ENCODE assay signal across 4 cellular contexts in the genomic region with DNA sequence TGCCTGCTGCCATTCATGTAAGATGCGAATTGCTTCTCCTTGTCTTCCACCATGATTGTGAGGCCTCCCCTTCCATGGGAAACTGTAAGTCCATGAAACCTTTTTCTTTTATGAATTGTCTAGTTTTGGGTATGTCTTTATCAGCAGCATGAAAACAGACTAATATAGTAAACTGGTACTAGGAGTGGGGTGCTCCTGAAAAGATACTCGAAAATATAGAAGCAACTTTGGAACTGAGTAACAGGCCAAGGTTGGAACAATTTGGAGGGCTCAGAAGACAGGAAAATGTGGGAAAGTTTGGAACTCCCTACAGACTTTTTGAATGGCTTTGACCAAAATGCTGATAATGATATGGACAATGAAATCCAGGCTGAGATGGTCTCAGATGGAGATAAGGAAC. TPM values are rescaled to one million over a fixed set of nuclear protein-coding genes. Genes with fewer than 3 reads are reported as not detected.
"Had no signal": no experiment of that assay in that cellular context is flagged by ENCODE, and none has a peak within 500 bp of the region (broad histone marks: within the 10 kb centered on the region; RNA-seq: fewer than 3 reads in every experiment).

No MANE protein-coding gene starts in this region.

RNA-seq across cellular contexts. Expression of gene SPATA16, which starts 53.8 kb away (rescaled TPM):
- total RNA-seq: LHCN-M2, M059J, MCF 10A, NCI-H460 had no signal
